ENCODE assay signal across 8 cellular contexts in genomic region chr19:55080121-55080914, GRCh38. TPM values are rescaled to one million over a fixed set of nuclear protein-coding genes. Genes with fewer than 3 reads are reported as not detected.
DNase-seq lines count a peak whose midpoint lies in the region; ATAC-seq and TF ChIP-seq lines count a peak whose summit lies in the region.

No MANE protein-coding gene starts in this region.

- H3K9me3 Mint-ChIP-seq in activated naive CD4-positive, alpha-beta T cell treated with anti-CD3 and anti-CD28 coated beads for 36 hours: no peaks in the 10 kb centered on the region

- H3K27me3 Mint-ChIP-seq in activated naive CD4-positive, alpha-beta T cell treated with anti-CD3 and anti-CD28 coated beads for 36 hours (ENCODE audit: low read depth): peaks cover 59% of the 10 kb centered on the region

- POLR2A ChIA-PET in RWPE1 (lab: Yijun Ruan, JAX; ENCODE audit: low non-redundant PET): interaction anchor here (0.8 to 1.0 kb wide), 4 partner anchors 9 to 113 kb away, joined by 3 read pairs; no protein-coding TSS in a partner anchor

- peak overlapping the region; percentile 50 for H3K4me3 ChIP-seq in retinal pigment epithelial cell (ENCODE audit: low read length)

- H3K4me3 Mint-ChIP-seq in activated naive CD4-positive, alpha-beta T cell treated with anti-CD3 and anti-CD28 coated beads for 36 hours: peak overlapping the region; percentile 73

- peaks cover 25% of the 10 kb centered on the region for H3K4me1 Mint-ChIP-seq in activated naive CD4-positive, alpha-beta T cell treated with anti-CD3 and anti-CD28 coated beads for 36 hours (ENCODE audit: low read depth)

- H3K27ac Mint-ChIP-seq in activated naive CD4-positive, alpha-beta T cell treated with anti-CD3 and anti-CD28 coated beads for 36 hours: no peak overlapping the region

- DNase-seq in DMS153 treated with DMSO at 0.1 percent for 48 hours (lab: John Stamatoyannopoulos, UW; ENCODE audit: unreplicated experiment): peak; percentile 76
- DNase-seq in KBM-7: peak; percentile 79
- peak; percentile 93 for DNase-seq in RWPE1 (ENCODE audit: low spot score)
- peak; percentile 78 for DNase-seq in activated naive CD4-positive, alpha-beta T cell treated with anti-CD3 and anti-CD28 coated beads for 36 hours
- DNase-seq in cardiac septum (ENCODE audit: low spot score): peak; percentile 85
- DNase-seq in retinal pigment epithelial cell (ENCODE audit: low read depth): no peak
- no peak for DNase-seq in cerebellar nuclear complex (lab: John Stamatoyannopoulos, UW)

- no peaks in the 10 kb centered on the region for H3K36me3 Mint-ChIP-seq in activated naive CD4-positive, alpha-beta T cell treated with anti-CD3 and anti-CD28 coated beads for 36 hours (ENCODE audit: low read depth)

- no peak for ATAC-seq in GM19463 (IDR thresholded peaks at IDR 0.05; ENCODE audit: unreplicated experiment)

- H3K27ac ChIP-seq in RWPE1: peak overlapping the region; percentile 88

- TF ChIP-seq CTCF in RWPE1 (conservative IDR thresholded peaks at IDR 0.05; ENCODE audit: low read depth) (no peak), retinal pigment epithelial cell (conservative IDR thresholded peaks at IDR 0.05; ENCODE audit: low read depth, low read length) (no peak)

- intact Hi-C loops in activated naive CD4-positive, alpha-beta T cell treated with anti-CD3 and anti-CD28 coated beads for 36 hours (cut with micrococcal nuclease): loop anchor here (2.0 to 10.0 kb wide), 3 partner anchors 36 to 616 kb away; partner anchors contain the start of genes DNAAF3, LENG9 and PPP1R12C
- intact Hi-C loops in cardiac septum (cut with DNase I): no loop called here

- CTCF ChIA-PET in RWPE1 (lab: Yijun Ruan, JAX): interaction anchor here (0.5 kb wide), 1 partner anchor 357 kb away, joined by 3 read pairs; no protein-coding TSS in a partner anchor
- CTCF ChIA-PET in activated naive CD4-positive, alpha-beta T cell treated with anti-CD3 and anti-CD28 coated beads for 36 hours (lab: Charles Lee): interaction anchor here (0.8 to 1.1 kb wide), 2 partner anchors 8 to 79 kb away, joined by 3 read pairs; no protein-coding TSS in a partner anchor

- in situ Hi-C loops in KBM-7 (cut with MboI; ENCODE audit: low pct_unique_long_range_greater_than_20kb, low sequenced_read_pairs): no loop called here

RNA-seq across cellular contexts. Expression of gene EPS8L1, which starts 4.6 kb away (rescaled TPM):
- total RNA-seq in activated naive CD4-positive, alpha-beta T cell treated with anti-CD3 and anti-CD28 coated beads for 36 hours: under 1 TPM; 0.88 to 0.89 TPM
- 1.9 TPM for total RNA-seq in cardiac septum

RNA-seq across cellular contexts. Expression of gene RDH13, which starts 17.4 kb away (rescaled TPM):
- 1 to 10 TPM; 8.7 to 8.9 TPM for total RNA-seq in activated naive CD4-positive, alpha-beta T cell treated with anti-CD3 and anti-CD28 coated beads for 36 hours
- 43.4 TPM for total RNA-seq in cardiac septum

RNA-seq across cellular contexts. Expression of gene PPP1R12C, which starts 37.1 kb away (rescaled TPM):
- 10 to 100 TPM; 41.2 to 42.1 TPM for total RNA-seq in activated naive CD4-positive, alpha-beta T cell treated with anti-CD3 and anti-CD28 coated beads for 36 hours
- total RNA-seq in cardiac septum: 215 TPM

RNA-seq across cellular contexts. Expression of gene GP6, which starts 42.3 kb away (rescaled TPM):
- total RNA-seq in activated naive CD4-positive, alpha-beta T cell treated with anti-CD3 and anti-CD28 coated beads for 36 hours: not detected
- total RNA-seq in cardiac septum: 0.65 TPM

Comparison
In these comparisons a context has a peak if more than half of its experiments do, and no peak if none do; other contexts are left out.
1. DNase-seq: peak in DMS153 treated with DMSO at 0.1 percent for 48 hours (single experiment), KBM-7 (single experiment), RWPE1 (single experiment), activated naive CD4-positive, alpha-beta T cell treated with anti-CD3 and anti-CD28 coated beads for 36 hours (single experiment) and cardiac septum (single experiment); none in retinal pigment epithelial cell (single experiment) and cerebellar nuclear complex (0 of 2).